Comparison of ENCODE assay signal across 14 cellular contexts in genomic region chr1:166083887-166084286, GRCh38.
A peak's percentile ranks its signal among the peaks of the same experiment; 100 is the strongest.
DNase-seq lines count a peak whose midpoint lies in the region; ATAC-seq, FAIRE-seq and TF ChIP-seq lines count a peak whose summit lies in the region.
"Had no signal": no experiment of that assay in that cellular context is flagged by ENCODE, and none has a peak within 500 bp of the region (broad histone marks: within the 10 kb centered on the region; RNA-seq: fewer than 3 reads in every experiment).

No MANE protein-coding gene starts in this region.

- peak; percentile 75 for ATAC-seq in GM19043 (IDR thresholded peaks at IDR 0.05; ENCODE audit: low read depth, unreplicated experiment)
- peak; percentile 86 for ATAC-seq in HG02852 (IDR thresholded peaks at IDR 0.05; ENCODE audit: unreplicated experiment)
- ATAC-seq in HG03575 (IDR thresholded peaks at IDR 0.05; ENCODE audit: extremely low read depth, insufficient number of reproducible peaks, low FRiP score, unreplicated experiment), result peak; percentile 88
- ATAC-seq: psoas muscle had no signal

- peak; percentile 35 for DNase-seq in GM13977 (ENCODE audit: low spot score)
- DNase-seq in NCI-H146 treated with DMSO at 0.1 percent for 48 hours (lab: John Stamatoyannopoulos, UW; ENCODE audit: unreplicated experiment), result no peak
- DNase-seq in NCI-H187 (lab: John Stamatoyannopoulos, UW), result no peak
- no peak for DNase-seq in NOMO-1 treated with DMSO at 0.1 percent for 48 hours (lab: John Stamatoyannopoulos, UW; ENCODE audit: unreplicated experiment)
- no peak for DNase-seq in frontal cortex (ENCODE audit: low spot score in 2 of 2)
- DNase-seq: activated gamma-delta T cell, NCI-H146, PC-9, psoas muscle, T1000, trophoblast cell had no signal

- no peak for FAIRE-seq in frontal cortex (lab: Jason Lieb, UNC)

- TF ChIP-seq CTCF in GM13977 (IDR thresholded peaks at IDR 0.05; ENCODE audit: extremely low read depth, insufficient read depth, missing control alignments), result no peak

- in situ Hi-C loops in GM13977 (cut with MboI; ENCODE audit: low pct_unique_long_range_greater_than_20kb, low sequenced_read_pairs, unreplicated experiment), result no loop called here
